In genomic region chr12:127663716-127664115, GRCh38 we compare ENCODE assay signal across 26 cellular contexts.
"Had no signal": no experiment of that assay in that cellular context is flagged by ENCODE, and none has a peak within 500 bp of the region (broad histone marks: within the 10 kb centered on the region; RNA-seq: fewer than 3 reads in every experiment).

No MANE protein-coding gene starts in this region.

- DNase-seq: colonic mucosa; cortex of kidney; effector CD8-positive, alpha-beta T cell; effector memory CD8-positive, alpha-beta T cell; endodermal cell; erythroblast; esophagus squamous epithelium; foreskin fibroblast; foreskin melanocyte; gastrocnemius medialis; glutamatergic neuron; head of caudate nucleus; heart right ventricle; hippocampal formation; immature natural killer cell; left cardiac atrium; left lung; left ventricle myocardium superior; lower lobe of right lung; mesenchymal stem cell; mucosa of descending colon; naive B cell had no signal

- H3K9me3 ChIP-seq: colonic mucosa, esophagus squamous epithelium, gastrocnemius medialis, heart right ventricle, left lung, lower lobe of right lung, mucosa of descending colon had no signal

- ATAC-seq: effector memory CD8-positive, alpha-beta T cell; esophagus mucosa; gastrocnemius medialis; heart right ventricle; left cardiac atrium; left lung; left ventricle myocardium superior; lower lobe of right lung; mucosa of descending colon had no signal

- H3K27ac ChIP-seq: colonic mucosa, epithelial cell of prostate, esophagus squamous epithelium, gastrocnemius medialis, heart right ventricle, left lung, lower lobe of right lung had no signal

- H3K4me1 ChIP-seq: colonic mucosa, esophagus squamous epithelium, gastrocnemius medialis, heart right ventricle, left lung, lower lobe of right lung had no signal

- H3K4me3 ChIP-seq: colonic mucosa, esophagus squamous epithelium, gastrocnemius medialis, heart right ventricle, left lung, lower lobe of right lung, mucosa of descending colon had no signal

- FAIRE-seq: endometrium, keratinocyte had no signal
